ENCODE assay signal across 8 cellular contexts in the genomic region with DNA sequence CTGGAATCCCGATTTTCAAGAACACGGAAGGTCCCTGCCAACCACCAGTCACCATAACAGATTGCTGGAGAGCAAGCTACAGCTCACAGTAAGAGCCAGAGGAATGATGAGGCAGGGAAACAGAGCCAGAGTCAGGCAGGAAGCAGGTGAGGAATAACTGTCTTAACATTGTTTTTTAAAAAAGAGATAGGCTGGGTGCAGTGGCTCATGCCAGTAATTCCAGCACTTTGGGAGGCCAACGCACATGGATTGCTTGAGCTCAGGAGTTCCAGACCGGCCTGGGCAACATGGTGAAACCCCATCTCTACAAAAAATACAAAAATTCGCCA. TPM values are rescaled to one million over a fixed set of nuclear protein-coding genes. Genes with fewer than 3 reads are reported as not detected.
DNase-seq lines count a peak whose midpoint lies in the region; ATAC-seq, FAIRE-seq and TF ChIP-seq lines count a peak whose summit lies in the region.
"Had no signal": no experiment of that assay in that cellular context is flagged by ENCODE, and none has a peak within 500 bp of the region (broad histone marks: within the 10 kb centered on the region; RNA-seq: fewer than 3 reads in every experiment).

No MANE protein-coding gene starts in this region.

- BruUV-seq in GM12878 (replicated peaks; lab: Mats Ljungman, UMichigan): no TSS peak

- no peaks in the 10 kb centered on the region for H3K36me3 ChIP-seq in Karpas-422 (ENCODE audit: insufficient read depth, low read length)
- H3K36me3 ChIP-seq in GM12878 (ENCODE audit: control insufficient read depth in 2 of 2, insufficient read depth in 2 of 2, low read length in 1 of 2): peaks cover 26 to 29% of the 10 kb centered on the region in 2 experiments; a peak in 3 of 4 replicates
- peaks cover 11% of the 10 kb centered on the region for H3K36me3 ChIP-seq in rectal smooth muscle tissue (ENCODE audit: control insufficient read depth, insufficient read depth, low read length)

- intact Hi-C loops in GM12878 (cut with micrococcal nuclease; ENCODE audit: unreplicated experiment): no loop called here

- DNase-seq in Karpas-422 (no peak), GM12878 (ENCODE audit: low read depth, low spot score) (no peak)
- DNase-seq in stimulated activated CD4-positive, alpha-beta T cell treated with anti-CD3 and anti-CD28 coated beads, Interleukin-15, amount 100 ng/mL, for 24 hours: no peak
- DNase-seq: NCI-H1694 treated with DMSO at 0.1 percent for 48 hours had no signal

- H2AFZ ChIP-seq in Karpas-422 (ENCODE audit: low read length): no peak overlapping the region
- H2AFZ ChIP-seq in GM12878 (ENCODE audit: control insufficient read depth, low read depth, low read length): no peak overlapping the region

- TF ChIP-seq CTCF in GM12878 (IDR thresholded peaks at IDR 0.05 in 2 of 3, conservative IDR thresholded peaks at IDR 0.05 in 1 of 3; ENCODE audit: control insufficient read depth in 2 of 3, extremely low read depth in 1 of 3, insufficient read depth in 1 of 3, low read depth in 3 of 3, low read length in 3 of 3): no peak

- RAD21 ChIA-PET in GM12878 (lab: Charles Lee; ENCODE audit: unreplicated experiment): interaction anchor here (1.3 to 8.2 kb wide), 2 partner anchors 13 to 15 kb away, joined by 4 to 88 read pairs; a partner anchor contains a TSS

- H3K79me2 ChIP-seq in Karpas-422 (ENCODE audit: low read length): peaks cover 16% of the 10 kb centered on the region; the same call in 1 of the 2 replicates
- H3K79me2 ChIP-seq in GM12878 (ENCODE audit: control insufficient read depth, insufficient read depth, low read length): peaks cover 35% of the 10 kb centered on the region

- ATAC-seq in GM12878 (no peak), GM18498 (IDR thresholded peaks at IDR 0.05; ENCODE audit: unreplicated experiment) (no peak), GM19328 (IDR thresholded peaks at IDR 0.05; ENCODE audit: unreplicated experiment) (no peak)

- H3K4me3 ChIP-seq in Karpas-422 (ENCODE audit: low read length): no peak overlapping the region
- H3K4me3 ChIP-seq in GM12878: no peak overlapping the region
- no peak overlapping the region for H3K4me3 ChIP-seq in rectal smooth muscle tissue (ENCODE audit: low read length)

- POLR2A ChIA-PET in GM12878 (lab: Charles Lee): interaction anchor here (1.2 to 16.1 kb wide), 4 partner anchors 11 to 54 kb away, joined by 4 to 198 read pairs (median 11); a partner anchor contains a TSS

- H3K27me3 ChIP-seq in Karpas-422 (ENCODE audit: low read length) (no peaks in the 10 kb centered on the region), GM12878 (replicated peaks in 1 of 2; ENCODE audit: control insufficient read depth in 2 of 2, insufficient read depth in 2 of 2, low read length in 1 of 2) (no peaks in the 10 kb centered on the region), rectal smooth muscle tissue (ENCODE audit: control insufficient read depth, insufficient read depth, low read length) (no peaks in the 10 kb centered on the region)

- H3K9me3 ChIP-seq in Karpas-422 (ENCODE audit: low read length): no peaks in the 10 kb centered on the region
- no peaks in the 10 kb centered on the region for H3K9me3 ChIP-seq in GM12878 (replicated peaks; ENCODE audit: control insufficient read depth, insufficient read depth, low read length)

- SMC1A ChIA-PET in GM12878 (lab: Charles Lee; ENCODE audit: uncharacterized antibody, unreplicated experiment): interaction anchor here (1.6 to 9.7 kb wide), 4 partner anchors 12 to 51 kb away, joined by 3 to 84 read pairs (median 9); a partner anchor contains a TSS

- TF ChIP-seq RAD21 in GM12878 (IDR thresholded peaks at IDR 0.05; ENCODE audit: insufficient read depth, low read depth, low read length): no peak

- no peaks in the 10 kb centered on the region for H4K20me1 ChIP-seq in Karpas-422 (ENCODE audit: insufficient read depth, low read depth, low read length)
- no peaks in the 10 kb centered on the region for H4K20me1 ChIP-seq in GM12878 (ENCODE audit: control insufficient read depth, insufficient read depth)

- TF ChIP-seq POLR2A in GM12878 (IDR thresholded peaks at IDR 0.05; ENCODE audit: low read depth, low read length): no peak

- no peak for TF ChIP-seq EP300 in GM12878 (IDR thresholded peaks at IDR 0.05; ENCODE audit: borderline replicate concordance in 1 of 2, control insufficient read depth in 1 of 2, low read depth in 2 of 2, low read length in 2 of 2)

- H3K9me2 ChIP-seq in Karpas-422 (replicated peaks; ENCODE audit: insufficient read depth, low read length): no peaks in the 10 kb centered on the region

- H3K9ac ChIP-seq in Karpas-422 (ENCODE audit: low read length): peak overlapping the region; percentile 44
- H3K9ac ChIP-seq in GM12878 (ENCODE audit: control insufficient read depth, insufficient read depth, low read length): no peak overlapping the region
- no peak overlapping the region for H3K9ac ChIP-seq in rectal smooth muscle tissue (ENCODE audit: low read length)

- peak overlapping the region; percentile 51 for H3K27ac ChIP-seq in Karpas-422 (ENCODE audit: low read length)
- peak overlapping the region; percentile 29 for H3K27ac ChIP-seq in GM12878 (ENCODE audit: control insufficient read depth, insufficient read depth)
- H3K27ac ChIP-seq in rectal smooth muscle tissue (ENCODE audit: low read depth, low read length): peak overlapping the region; percentile 62

- 54% methylated on average over 5 of the region's 5 CpGs for WGBS in GM12878 (ENCODE audit: insufficient coverage, insufficient replicate concordance, low lambda C conversion rate, missing lambda C conversion rate)

- in situ Hi-C loops in GM12878 (cut with MboI): no loop called here

- peak overlapping the region; percentile 34 for H3K4me2 ChIP-seq in Karpas-422 (ENCODE audit: low read depth, low read length, poor library complexity, severe bottlenecking)
- no peak overlapping the region for H3K4me2 ChIP-seq in GM12878 (ENCODE audit: control insufficient read depth, insufficient read depth)

- no peak for FAIRE-seq in GM12878 (lab: Jason Lieb, UNC)
- FAIRE-seq: TTC549 had no signal

- CTCF ChIA-PET in GM12878 (lab: Yijun Ruan, JAX): interaction anchor here (0.5 to 18.4 kb wide), 4 partner anchors 11 to 181 kb away, joined by 3 to 177 read pairs (median 4); a partner anchor contains a TSS

- peaks cover 56% of the 10 kb centered on the region for H3K4me1 ChIP-seq in Karpas-422 (ENCODE audit: low read length)
- peaks cover 58% of the 10 kb centered on the region for H3K4me1 ChIP-seq in GM12878 (ENCODE audit: control insufficient read depth, insufficient read depth, low read length)
- peaks cover 33% of the 10 kb centered on the region for H3K4me1 ChIP-seq in rectal smooth muscle tissue (ENCODE audit: control insufficient read depth, insufficient read depth, low read length)

RNA-seq across cellular contexts. Expression of a gene that starts 13.5 kb away (rescaled TPM):
- 3.2 and 8.4 TPM in 2 replicates for total RNA-seq in Karpas-422 (2014; rRNA removed; shearing (Covaris generic); ENCODE audit: low replicate concordance)
- total RNA-seq in GM12878 (2013; cell fraction: nucleolus; rRNA removed): 3.6 and 4.4 TPM in 2 replicates
- total RNA-seq in GM12878 (2014; rRNA removed) (5.3 and 5.9 TPM in 2 replicates), GM12878 (2014; rRNA removed; fragmentation: Illumina TruSeq; extraction: Trizol) (1.2 and 2.4 TPM in 2 replicates), GM12878 (2021) (6.0 and 9.1 TPM in 2 replicates)
- 1.9 TPM for polyA plus RNA-seq in GM12878 (2011; ENCODE audit: low read depth)
- polyA plus RNA-seq in GM12878 (2011; rRNA removed) (0.65 and 1.6 TPM in 2 replicates), GM12878 (2014; fragmentation: Illumina TruSeq; extraction: Trizol) (0.25 and 1.9 TPM in 2 replicates), GM12878 (2014; fragmentation: Nextera tagmentation; extraction: Ambion mirVana) (1 to 10 TPM in 1 of 2 experiments, under 1 TPM in 1; 0.31 to 1.2 TPM), GM12878 (2014; rRNA removed) (5.5 and 6.3 TPM in 2 replicates), GM12878 (2016; fragmentation: Nextera tagmentation; extraction: Ambion mirVana) (1 to 10 TPM; 4.2 to 5.3 TPM)
- 2.1 and 2.4 TPM in 2 replicates for polyA plus RNA-seq in GM12878 (2011; cell fraction: cytosol; rRNA removed)
- polyA plus RNA-seq in GM12878 (2011; cell fraction: nucleus; rRNA removed): 8.4 and 11.5 TPM in 2 replicates
- 5.7 and 6.0 TPM in 2 replicates for polyA plus RNA-seq in GM12878 (2012)
- 1.6 and 2.1 TPM in 2 replicates for polyA minus RNA-seq in GM12878 (2011; rRNA and poly(A)+ RNA removed)
- not detected in 2 replicates for polyA minus RNA-seq in GM12878 (2011; cell fraction: cytosol; rRNA and poly(A)+ RNA removed)
- polyA minus RNA-seq in GM12878 (2011; cell fraction: nucleus; rRNA and poly(A)+ RNA removed): 5.4 and 7.1 TPM in 2 replicates

RNA-seq across cellular contexts. Expression of a gene that starts 24.0 kb away (rescaled TPM):
- total RNA-seq in Karpas-422 (2014; rRNA removed; shearing (Covaris generic); ENCODE audit: low replicate concordance): 7.6 and 16.9 TPM in 2 replicates
- 26.9 and 32.1 TPM in 2 replicates for total RNA-seq in GM12878 (2013; cell fraction: nucleolus; rRNA removed)
- total RNA-seq in GM12878 (2014; rRNA removed) (14.1 and 16.3 TPM in 2 replicates), GM12878 (2014; rRNA removed; fragmentation: Illumina TruSeq; extraction: Trizol) (8.5 and 8.6 TPM in 2 replicates), GM12878 (2021) (22.2 and 24.3 TPM in 2 replicates)
- polyA plus RNA-seq in GM12878 (2011; ENCODE audit: low read depth): 3.8 TPM
- polyA plus RNA-seq in GM12878 (2011; rRNA removed) (10.3 and 14.4 TPM in 2 replicates), GM12878 (2014; fragmentation: Illumina TruSeq; extraction: Trizol) (2.0 and 7.9 TPM in 2 replicates), GM12878 (2014; fragmentation: Nextera tagmentation; extraction: Ambion mirVana) (under 1 TPM; 0.27 to 0.82 TPM), GM12878 (2014; rRNA removed) (25.7 and 27.8 TPM in 2 replicates), GM12878 (2016; fragmentation: Nextera tagmentation; extraction: Ambion mirVana) (10 to 100 TPM; 17.4 to 20.8 TPM)
- polyA plus RNA-seq in GM12878 (2011; cell fraction: cytosol; rRNA removed): 18.2 and 21.6 TPM in 2 replicates
- 63.9 and 67.2 TPM in 2 replicates for polyA plus RNA-seq in GM12878 (2011; cell fraction: nucleus; rRNA removed)
- polyA plus RNA-seq in GM12878 (2012): 13.5 and 16.9 TPM in 2 replicates
- polyA minus RNA-seq in GM12878 (2011; rRNA and poly(A)+ RNA removed): 12.7 and 20.9 TPM in 2 replicates
- 5.5 and 7.1 TPM in 2 replicates for polyA minus RNA-seq in GM12878 (2011; cell fraction: cytosol; rRNA and poly(A)+ RNA removed)
- polyA minus RNA-seq in GM12878 (2011; cell fraction: nucleus; rRNA and poly(A)+ RNA removed): 13.3 and 25.6 TPM in 2 replicates

RNA-seq across cellular contexts. Expression of a gene that starts 36.1 kb away (rescaled TPM):
- not detected in 2 replicates for total RNA-seq in Karpas-422 (2014; rRNA removed; shearing (Covaris generic); ENCODE audit: low replicate concordance)
- total RNA-seq in GM12878 (2013; cell fraction: nucleolus; rRNA removed): 0.27 and 0.33 TPM in 2 replicates
- total RNA-seq in GM12878 (2014; rRNA removed) (0.93 and 1.4 TPM in 2 replicates), GM12878 (2014; rRNA removed; fragmentation: Illumina TruSeq; extraction: Trizol) (0.45 and 0.51 TPM in 2 replicates), GM12878 (2021) (1.1 and 1.2 TPM in 2 replicates)
- 0.13 TPM for polyA plus RNA-seq in GM12878 (2011; ENCODE audit: low read depth)
- polyA plus RNA-seq in GM12878 (2011; rRNA removed) (0.13 and 0.29 TPM in 2 replicates), GM12878 (2014; fragmentation: Illumina TruSeq; extraction: Trizol) (0.21 TPM in 1 of 2 replicates, not detected in the other), GM12878 (2014; fragmentation: Nextera tagmentation; extraction: Ambion mirVana) (under 1 TPM; 0.06 to 0.15 TPM), GM12878 (2014; rRNA removed) (0.79 TPM in 2 replicates), GM12878 (2016; fragmentation: Nextera tagmentation; extraction: Ambion mirVana) (1 to 10 TPM in 1 of 2 experiments, under 1 TPM in 1; 0.72 to 1.4 TPM)
- polyA plus RNA-seq in GM12878 (2011; cell fraction: cytosol; rRNA removed): 0.33 and 0.48 TPM in 2 replicates
- 0.41 and 1.0 TPM in 2 replicates for polyA plus RNA-seq in GM12878 (2011; cell fraction: nucleus; rRNA removed)
- polyA plus RNA-seq in GM12878 (2012): 0.27 and 0.39 TPM in 2 replicates
- polyA minus RNA-seq in GM12878 (2011; rRNA and poly(A)+ RNA removed): 0.67 TPM in 1 of 2 replicates, not detected in the other
- not detected in 2 replicates for polyA minus RNA-seq in GM12878 (2011; cell fraction: cytosol; rRNA and poly(A)+ RNA removed)
- polyA minus RNA-seq in GM12878 (2011; cell fraction: nucleus; rRNA and poly(A)+ RNA removed): 0.97 and 1.2 TPM in 2 replicates

RNA-seq across cellular contexts. Expression of a gene that starts 53.9 kb away (rescaled TPM):
- 79.0 and 111 TPM in 2 replicates for total RNA-seq in Karpas-422 (2014; rRNA removed; shearing (Covaris generic); ENCODE audit: low replicate concordance)
- total RNA-seq in GM12878 (2013; cell fraction: nucleolus; rRNA removed): 108 and 121 TPM in 2 replicates
- total RNA-seq in GM12878 (2014; rRNA removed): 47.1 and 56.1 TPM in 2 replicates
- 14.9 and 16.9 TPM in 2 replicates for total RNA-seq in GM12878 (2014; rRNA removed; fragmentation: Illumina TruSeq; extraction: Trizol)
- 222 and 239 TPM in 2 replicates for total RNA-seq in GM12878 (2021)
- polyA plus RNA-seq in GM12878 (2011; ENCODE audit: low read depth): 32.3 TPM
- 7.8 and 28.1 TPM in 2 replicates for polyA plus RNA-seq in GM12878 (2011; rRNA removed)
- 20.4 and 35.7 TPM in 2 replicates for polyA plus RNA-seq in GM12878 (2011; cell fraction: cytosol; rRNA removed)
- 51.1 and 94.1 TPM in 2 replicates for polyA plus RNA-seq in GM12878 (2011; cell fraction: nucleus; rRNA removed)
- 64.7 and 99.8 TPM in 2 replicates for polyA plus RNA-seq in GM12878 (2012)
- 44.7 and 78.9 TPM in 2 replicates for polyA plus RNA-seq in GM12878 (2014; fragmentation: Illumina TruSeq; extraction: Trizol)
- polyA plus RNA-seq in GM12878 (2014; fragmentation: Nextera tagmentation; extraction: Ambion mirVana): 10 to 100 TPM; 10.4 to 13.4 TPM
- 35.8 and 63.6 TPM in 2 replicates for polyA plus RNA-seq in GM12878 (2014; rRNA removed)
- polyA plus RNA-seq in GM12878 (2016; fragmentation: Nextera tagmentation; extraction: Ambion mirVana): 100 to 1,000 TPM; 170 to 190 TPM
- 50.6 and 52.5 TPM in 2 replicates for polyA minus RNA-seq in GM12878 (2011; rRNA and poly(A)+ RNA removed)
- polyA minus RNA-seq in GM12878 (2011; cell fraction: cytosol; rRNA and poly(A)+ RNA removed): 50.0 and 80.6 TPM in 2 replicates
- 41.3 and 62.6 TPM in 2 replicates for polyA minus RNA-seq in GM12878 (2011; cell fraction: nucleus; rRNA and poly(A)+ RNA removed)

RNA-seq across cellular contexts. Expression of a gene that starts 54.0 kb away (rescaled TPM):
- total RNA-seq in Karpas-422 (2014; rRNA removed; shearing (Covaris generic); ENCODE audit: low replicate concordance): 0.69 and 0.82 TPM in 2 replicates
- total RNA-seq in GM12878 (2013; cell fraction: nucleolus; rRNA removed): 2.2 and 3.5 TPM in 2 replicates
- total RNA-seq in GM12878 (2014; rRNA removed) (2.0 and 2.7 TPM in 2 replicates), GM12878 (2014; rRNA removed; fragmentation: Illumina TruSeq; extraction: Trizol) (0.37 and 0.72 TPM in 2 replicates), GM12878 (2021) (1.4 and 1.5 TPM in 2 replicates)
- 0.54 TPM for polyA plus RNA-seq in GM12878 (2011; ENCODE audit: low read depth)
- polyA plus RNA-seq in GM12878 (2011; rRNA removed) (0.40 and 1.0 TPM in 2 replicates), GM12878 (2014; fragmentation: Illumina TruSeq; extraction: Trizol) (0.08 and 0.81 TPM in 2 replicates), GM12878 (2014; fragmentation: Nextera tagmentation; extraction: Ambion mirVana) (under 1 TPM; 0.10 to 0.46 TPM), GM12878 (2014; rRNA removed) (2.0 and 2.8 TPM in 2 replicates), GM12878 (2016; fragmentation: Nextera tagmentation; extraction: Ambion mirVana) (1 to 10 TPM; 1.9 to 2.8 TPM)
- 1.3 and 2.5 TPM in 2 replicates for polyA plus RNA-seq in GM12878 (2011; cell fraction: cytosol; rRNA removed)
- polyA plus RNA-seq in GM12878 (2011; cell fraction: nucleus; rRNA removed): 3.6 and 4.0 TPM in 2 replicates
- 1.1 and 1.2 TPM in 2 replicates for polyA plus RNA-seq in GM12878 (2012)
- polyA minus RNA-seq in GM12878 (2011; rRNA and poly(A)+ RNA removed): 0.93 and 1.0 TPM in 2 replicates
- polyA minus RNA-seq in GM12878 (2011; cell fraction: cytosol; rRNA and poly(A)+ RNA removed): 1.7 TPM in 1 of 2 replicates, not detected in the other
- polyA minus RNA-seq in GM12878 (2011; cell fraction: nucleus; rRNA and poly(A)+ RNA removed): 1.9 and 3.1 TPM in 2 replicates
